In genomic region chr2:85813978-85814801, GRCh38 we compare ENCODE assay signal across 8 cellular contexts.
DNase-seq lines count a peak whose midpoint lies in the region; ATAC-seq, FAIRE-seq and TF ChIP-seq lines count a peak whose summit lies in the region.

No MANE protein-coding gene starts in this region.

- H3K79me1 ChIP-seq in trophoblast cell (ENCODE audit: low read length): no peaks in the 10 kb centered on the region

- no peak overlapping the region for H3K4ac ChIP-seq in trophoblast cell (ENCODE audit: low read depth, low read length)

- intact Hi-C loops in head of caudate nucleus (cut with DNase I): loop anchor here (5.0 to 10.0 kb wide), 2 partner anchors 87 to 179 kb away; no protein-coding TSS in a partner anchor

- H3K18ac ChIP-seq in trophoblast cell (ENCODE audit: low read length): no peak overlapping the region

- no CpG with 5 or more reads among the region's 13 CpGs for WGBS in trophoblast cell (ENCODE audit: extremely low coverage, insufficient coverage, insufficient read length)
- WGBS in upper lobe of left lung, 2 donors: 28 to 36% methylated on average over 12 to 13 of the region's 13 CpGs

- no peaks in the 10 kb centered on the region for H3K79me2 ChIP-seq in SU-DHL-6 (ENCODE audit: insufficient read depth, low read length)
- H3K79me2 ChIP-seq in trophoblast cell (ENCODE audit: control insufficient read depth, insufficient read depth, low read length, poor library complexity): no peaks in the 10 kb centered on the region

- no peak overlapping the region for H3K14ac ChIP-seq in trophoblast cell (ENCODE audit: low read length)

- no peaks in the 10 kb centered on the region for H3K36me3 Mint-ChIP-seq in activated naive CD4-positive, alpha-beta T cell treated with anti-CD3 and anti-CD28 coated beads, Interleukin-2, amount 50 U/mL, for 72 hours

- H3K27ac ChIP-seq in SU-DHL-6 (ENCODE audit: low read depth, low read length) (no peak overlapping the region), trophoblast cell (ENCODE audit: low read depth, low read length) (no peak overlapping the region), upper lobe of left lung (no peak overlapping the region)

- DNase-seq in ACHN (peak; percentile 87), GM19239 (ENCODE audit: insufficient read length, low spot score) (peak; percentile 91), NCI-H128 (lab: John Stamatoyannopoulos, UW; ENCODE audit: unreplicated experiment) (peak; percentile 70), head of caudate nucleus (peak; percentile 84 to 98 (median 95)), trophoblast cell (peak; percentile 75 to 95), upper lobe of left lung (peak; percentile 94 to 95)
- peak; percentile 76 to 90 for DNase-seq in activated naive CD4-positive, alpha-beta T cell treated with anti-CD3 and anti-CD28 coated beads, Interleukin-2, amount 50 U/mL, for 72 hours (ENCODE audit: low spot score in 2 of 2)

- no peaks in the 10 kb centered on the region for H3K36me3 ChIP-seq in SU-DHL-6 (ENCODE audit: low read length)
- H3K36me3 ChIP-seq in trophoblast cell (ENCODE audit: control insufficient read depth in 1 of 2, insufficient read depth in 2 of 2, low read length in 2 of 2): no peaks in the 10 kb centered on the region
- no peaks in the 10 kb centered on the region for H3K36me3 ChIP-seq in upper lobe of left lung

- peak; percentile 86 for TF ChIP-seq CTCF in SU-DHL-6 (IDR thresholded peaks at IDR 0.05; ENCODE audit: insufficient read depth, low read length, poor library complexity, severe bottlenecking)
- TF ChIP-seq CTCF in upper lobe of left lung (IDR thresholded peaks at IDR 0.05): peak; percentile 87 to 97 (median 95)

- in situ Hi-C loops in ACHN (cut with HindIII; ENCODE audit: low pct_ligation_motif_present, low pct_unique_long_range_greater_than_20kb, low sequenced_read_pairs): loop anchor here (25.0 kb wide), 1 partner anchor 102 kb away; no protein-coding TSS in a partner anchor

- H3K4me1 ChIP-seq in trophoblast cell (ENCODE audit: control insufficient read depth in 1 of 2, insufficient read depth in 2 of 2, low read length in 2 of 2): no peaks in the 10 kb centered on the region
- H3K4me1 ChIP-seq in upper lobe of left lung: peaks cover 18 to 30% (median 21%) of the 10 kb centered on the region in 4 donors

- H3K27me3 ChIP-seq in SU-DHL-6 (ENCODE audit: low read length) (no peaks in the 10 kb centered on the region), trophoblast cell (ENCODE audit: insufficient read depth, low read length) (no peaks in the 10 kb centered on the region), upper lobe of left lung (no peaks in the 10 kb centered on the region)

- no peaks in the 10 kb centered on the region for H4K20me1 ChIP-seq in SU-DHL-6 (ENCODE audit: low read depth, low read length)

- TF ChIP-seq POLR2A in upper lobe of left lung (IDR thresholded peaks at IDR 0.05): peak in 1 of 4 donors; percentile 7

- H2BK5ac ChIP-seq in trophoblast cell (ENCODE audit: low read depth, low read length, poor library complexity): no peak overlapping the region

- no peaks in the 10 kb centered on the region for H3F3A ChIP-seq in SU-DHL-6 (ENCODE audit: insufficient read depth)

- FAIRE-seq in GM19239 (lab: Jason Lieb, UNC): peak; percentile 83

- H3K4me3 ChIP-seq in SU-DHL-6 (ENCODE audit: insufficient read depth, low read length, poor library complexity, severe bottlenecking) (no peak overlapping the region), trophoblast cell (ENCODE audit: low read depth, low read length) (no peak overlapping the region), upper lobe of left lung (no peak overlapping the region)

- peak overlapping the region in 1 of 2 donors; percentile 38 for H3K27ac Mint-ChIP-seq in activated naive CD4-positive, alpha-beta T cell treated with anti-CD3 and anti-CD28 coated beads, Interleukin-2, amount 50 U/mL, for 72 hours

- H2AFZ ChIP-seq in SU-DHL-6 (ENCODE audit: low read depth, low read length, severe bottlenecking) (no peak overlapping the region), trophoblast cell (ENCODE audit: insufficient read depth, low read length, poor library complexity) (no peak overlapping the region)

- no peak overlapping the region for H4K12ac ChIP-seq in trophoblast cell (ENCODE audit: low read depth, low read length)

- no peak overlapping the region for H4K91ac ChIP-seq in trophoblast cell (ENCODE audit: low read depth, low read length)

- H3K23ac ChIP-seq in trophoblast cell (ENCODE audit: low read length): no peak overlapping the region

- H2BK12ac ChIP-seq in trophoblast cell (ENCODE audit: low read length): no peak overlapping the region

- no peaks in the 10 kb centered on the region for H3K9me2 ChIP-seq in SU-DHL-6 (replicated peaks; ENCODE audit: insufficient read depth, low read length)

- H3K4me2 ChIP-seq in SU-DHL-6 (ENCODE audit: low read depth, low read length, poor library complexity, severe bottlenecking): no peak overlapping the region
- no peak overlapping the region for H3K4me2 ChIP-seq in trophoblast cell (ENCODE audit: low read length)

- no peak overlapping the region for H4K8ac ChIP-seq in trophoblast cell (ENCODE audit: low read depth, low read length)

- no peaks in the 10 kb centered on the region for H3K9me3 ChIP-seq in SU-DHL-6 (ENCODE audit: insufficient read depth, low read length)
- H3K9me3 ChIP-seq in trophoblast cell (ENCODE audit: insufficient read depth, low read depth, low read length): no peaks in the 10 kb centered on the region
- no peaks in the 10 kb centered on the region for H3K9me3 ChIP-seq in upper lobe of left lung

- H2BK120ac ChIP-seq in trophoblast cell (ENCODE audit: insufficient read depth, low read length, poor library complexity): no peak overlapping the region

- TF ChIP-seq EP300 in upper lobe of left lung (IDR thresholded peaks at IDR 0.05): no peak

- ATAC-seq in activated naive CD4-positive, alpha-beta T cell treated with anti-CD3 and anti-CD28 coated beads, Interleukin-2, amount 50 U/mL, for 72 hours: peak; percentile 94 to 95
- ATAC-seq in upper lobe of left lung (ENCODE audit: low FRiP score in 2 of 2): peak; percentile 92

- H2AK5ac ChIP-seq in trophoblast cell (ENCODE audit: low read length): no peak overlapping the region

- no peaks in the 10 kb centered on the region for H3K9me3 Mint-ChIP-seq in activated naive CD4-positive, alpha-beta T cell treated with anti-CD3 and anti-CD28 coated beads, Interleukin-2, amount 50 U/mL, for 72 hours

- H3K9ac ChIP-seq in SU-DHL-6 (ENCODE audit: low read length): no peak overlapping the region
- H3K9ac ChIP-seq in trophoblast cell (ENCODE audit: low read length): no peak overlapping the region
